In the genomic region with DNA sequence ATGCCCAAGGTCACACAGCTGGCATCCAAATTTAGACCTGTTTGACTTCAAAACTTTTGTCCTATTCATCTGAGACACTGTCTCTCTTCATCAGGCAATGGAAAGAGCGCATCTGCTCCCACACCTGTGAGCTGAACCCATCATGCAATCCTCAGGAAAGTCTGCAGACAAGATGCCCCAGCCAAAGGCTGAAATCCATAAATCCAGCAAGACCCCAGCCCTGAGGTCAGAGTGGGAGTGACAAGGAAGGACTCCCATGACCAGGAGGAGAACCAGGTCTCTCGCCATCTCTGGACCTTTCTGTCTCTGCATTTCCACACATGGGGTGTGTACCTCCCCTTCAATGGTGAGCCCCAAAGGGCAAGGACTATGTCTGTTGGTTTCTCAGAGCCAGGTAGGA, we compare ENCODE assay signal across 29 cellular contexts.
"Had no signal": no experiment of that assay in that cellular context is flagged by ENCODE, and none has a peak within 500 bp of the region (broad histone marks: within the 10 kb centered on the region; RNA-seq: fewer than 3 reads in every experiment).

No MANE protein-coding gene starts in this region.

- H3K36me3 ChIP-seq: colonic mucosa, gastroesophageal sphincter, heart right ventricle, left lung, lower lobe of right lung had no signal

- H3K4me3 Mint-ChIP-seq: dendritic cell treated with granulocyte-macrophage colony-stimulating factor and Interleukin-4, amounts not matched to agents 40 ng/mL and 50 ng/mL, for 4 days; effector memory CD8-positive, alpha-beta T cell; endodermal cell; memory B cell; mesothelial cell of epicardium had no signal

- H3K9me3 ChIP-seq: colonic mucosa, heart right ventricle, left lung, lower lobe of right lung, mucosa of descending colon had no signal

- H3K27me3 ChIP-seq: colonic mucosa had no signal

- H3K4me1 Mint-ChIP-seq: memory B cell, mesothelial cell of epicardium had no signal

- H3K27ac ChIP-seq: colonic mucosa, epithelial cell of prostate, foreskin keratinocyte, gastroesophageal sphincter, heart right ventricle, left lung, lower lobe of right lung had no signal

- H3K9me3 Mint-ChIP-seq: dendritic cell treated with granulocyte-macrophage colony-stimulating factor and Interleukin-4, amounts not matched to agents 40 ng/mL and 50 ng/mL, for 4 days; effector memory CD8-positive, alpha-beta T cell; memory B cell had no signal

- H3K36me3 Mint-ChIP-seq: memory B cell, mesothelial cell of epicardium had no signal

- DNase-seq: cerebellar nuclear complex; colonic mucosa; cortex of kidney; effector CD8-positive, alpha-beta T cell; effector memory CD8-positive, alpha-beta T cell; endodermal cell; erythroblast; foreskin keratinocyte; glutamatergic neuron; head of caudate nucleus; heart right ventricle; hippocampal formation; left cardiac atrium; left lung; left ventricle myocardium superior; lower lobe of right lung; mammary epithelial cell; mesendoderm; mucosa of descending colon had no signal

- H3K4me1 ChIP-seq: colonic mucosa, foreskin keratinocyte, gastroesophageal sphincter, heart right ventricle, left lung, lower lobe of right lung had no signal

- ATAC-seq: effector memory CD8-positive, alpha-beta T cell; esophagus mucosa; foreskin keratinocyte; gastroesophageal sphincter; heart right ventricle; left cardiac atrium; left lung; left ventricle myocardium superior; lower lobe of right lung; mucosa of descending colon had no signal

- H3K4me3 ChIP-seq: colonic mucosa, gastroesophageal sphincter, heart right ventricle, left lung, lower lobe of right lung, mucosa of descending colon had no signal

- H3K27ac Mint-ChIP-seq: dendritic cell treated with granulocyte-macrophage colony-stimulating factor and Interleukin-4, amounts not matched to agents 40 ng/mL and 50 ng/mL, for 4 days; effector memory CD8-positive, alpha-beta T cell; endodermal cell; memory B cell; mesothelial cell of epicardium had no signal

- FAIRE-seq: endometrium, frontal cortex, islet of Langerhans, keratinocyte had no signal
